In the genomic region with DNA sequence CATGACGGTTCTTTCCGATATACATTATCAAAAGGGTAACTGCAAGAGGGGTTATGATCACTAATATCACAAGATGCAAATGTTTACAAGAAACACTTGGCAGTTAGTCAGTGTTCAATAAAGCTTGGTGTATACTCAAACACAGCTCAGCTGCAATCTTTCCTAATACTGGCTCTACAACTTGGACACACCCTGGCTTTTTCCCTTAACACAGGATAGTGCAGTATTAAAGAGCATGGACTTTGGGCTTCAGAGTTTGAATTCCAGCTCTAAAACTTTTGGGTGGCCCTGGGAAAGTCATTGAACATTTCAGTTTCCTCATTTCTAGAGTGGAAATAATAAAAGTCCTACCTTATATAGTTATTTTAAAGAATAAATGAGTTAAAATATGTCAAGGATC, we compare ENCODE assay signal across 11 cellular contexts.
DNase-seq lines count a peak whose midpoint lies in the region; ATAC-seq and TF ChIP-seq lines count a peak whose summit lies in the region.
"Had no signal": no experiment of that assay in that cellular context is flagged by ENCODE, and none has a peak within 500 bp of the region (broad histone marks: within the 10 kb centered on the region; RNA-seq: fewer than 3 reads in every experiment).

No MANE protein-coding gene starts in this region.

- no peaks in the 10 kb centered on the region for H3K9me2 ChIP-seq in hepatocyte (replicated peaks; ENCODE audit: insufficient read depth)
- H3K9me2 ChIP-seq in GM23248 (ENCODE audit: insufficient read depth) = no peaks in the 10 kb centered on the region

- 96% methylated on average over 2 of the region's 2 CpGs for WGBS in hepatocyte (ENCODE audit: low lambda C conversion rate, missing lambda C conversion rate)
- 33% methylated on average over 2 of the region's 2 CpGs for WGBS in right lobe of liver (ENCODE audit: insufficient coverage, low coverage, low lambda C conversion rate, missing lambda C conversion rate)
- 99 to 100% methylated on average over 2 of the region's 2 CpGs for WGBS in GM23248 (ENCODE audit: low coverage in 1 of 2, low lambda C conversion rate in 2 of 2, missing lambda C conversion rate in 2 of 2), 2 experiments

- H3K4me1 ChIP-seq in colonic mucosa (no peaks in the 10 kb centered on the region), hepatocyte (ENCODE audit: insufficient read depth) (no peaks in the 10 kb centered on the region), right lobe of liver (peaks cover 0 to 10% (median 0%) of the 10 kb centered on the region in 4 donors), GM23248 (ENCODE audit: insufficient read depth) (no peaks in the 10 kb centered on the region)

- H3K4me3 ChIP-seq in colonic mucosa (no peak overlapping the region), hepatocyte (no peak overlapping the region), right lobe of liver (no peak overlapping the region), GM23248 (no peak overlapping the region)

- H3K27me3 ChIP-seq in colonic mucosa (no peaks in the 10 kb centered on the region), hepatocyte (no peaks in the 10 kb centered on the region), right lobe of liver (no peaks in the 10 kb centered on the region), GM23248 (replicated peaks; ENCODE audit: insufficient read depth) (no peaks in the 10 kb centered on the region)

- H3K36me3 ChIP-seq in colonic mucosa (peaks cover 10% of the 10 kb centered on the region), hepatocyte (replicated peaks; ENCODE audit: insufficient read depth, low read depth) (no peaks in the 10 kb centered on the region), right lobe of liver (peaks cover 0 to 8% (median 0%) of the 10 kb centered on the region in 4 donors), GM23248 (ENCODE audit: low read depth) (peaks cover 4% of the 10 kb centered on the region)

- in situ Hi-C loops in GM23248 (cut with MboI) = no loop called here

- H3K27ac ChIP-seq in colonic mucosa (no peak overlapping the region), hepatocyte (no peak overlapping the region), right lobe of liver (no peak overlapping the region), GM23248 (no peak overlapping the region)

- ATAC-seq in right lobe of liver = peak; percentile 85 to 99 (median 89)
- ATAC-seq: HCT116 had no signal

- intact Hi-C loops in colonic mucosa (cut with DNase I) = no loop called here
- intact Hi-C loops in right lobe of liver (cut with DNase I) = no loop called here

- TF ChIP-seq POLR2A in right lobe of liver (IDR thresholded peaks at IDR 0.05) = no peak

- H3K9ac ChIP-seq in colonic mucosa (ENCODE audit: low read depth in 2 of 2, low read length in 2 of 2) (no peak overlapping the region), GM23248 (no peak overlapping the region)

- DNase-seq in colonic mucosa (peak; percentile 31), hepatocyte (ENCODE audit: low spot score) (peak; percentile 13), right lobe of liver (no peak), GM10266 (ENCODE audit: extremely low spot score) (no peak), GM23248 (no peak), SK-N-DZ (ENCODE audit: low spot score) (no peak)
- no peak for DNase-seq in stimulated activated naive CD4-positive, alpha-beta T cell treated with Interleukin-2 at 50 U/mL for 16 hours (lab: John Stamatoyannopoulos, UW)
- DNase-seq: C1 segment of cervical spinal cord; CD4-positive, alpha-beta T cell; DMS79 had no signal

- TF ChIP-seq CTCF in colonic mucosa (IDR thresholded peaks at IDR 0.05) (no peak), hepatocyte (IDR thresholded peaks at IDR 0.05; ENCODE audit: poor library complexity) (no peak), right lobe of liver (IDR thresholded peaks at IDR 0.05) (no peak), GM10266 (IDR thresholded peaks at IDR 0.05; ENCODE audit: control insufficient read depth, insufficient read depth, low read depth, missing control alignments) (no peak)

- H3K79me2 ChIP-seq in hepatocyte (no peaks in the 10 kb centered on the region), GM23248 (ENCODE audit: insufficient read depth) (no peaks in the 10 kb centered on the region)

- H4K20me1 ChIP-seq in hepatocyte (ENCODE audit: insufficient read depth, poor library complexity, severe bottlenecking) (no peaks in the 10 kb centered on the region), GM23248 (ENCODE audit: insufficient read depth) (no peaks in the 10 kb centered on the region)

- H3K4me2 ChIP-seq in hepatocyte = no peak overlapping the region
- no peak overlapping the region for H3K4me2 ChIP-seq in GM23248 (ENCODE audit: unreplicated experiment)

- H3K9me3 ChIP-seq in colonic mucosa (no peaks in the 10 kb centered on the region), hepatocyte (ENCODE audit: low read depth) (no peaks in the 10 kb centered on the region), right lobe of liver (no peaks in the 10 kb centered on the region), GM23248 (ENCODE audit: low read depth) (no peaks in the 10 kb centered on the region)

- H2AFZ ChIP-seq in hepatocyte = no peak overlapping the region
- H2AFZ ChIP-seq in GM23248 = no peak overlapping the region

- no peaks in the 10 kb centered on the region for H3F3A ChIP-seq in GM23248 (ENCODE audit: insufficient read depth)

Comparison
In these comparisons a context has a peak if more than half of its experiments do, and no peak if none do; other contexts are left out.
1. DNase-seq: peak in colonic mucosa (single experiment) and hepatocyte (single experiment); none in right lobe of liver (0 of 3), stimulated activated naive CD4-positive, alpha-beta T cell treated with Interleukin-2 at 50 U/mL for 16 hours (single experiment), GM10266 (single experiment), GM23248 (single experiment) and SK-N-DZ (single experiment).